Comparison of ENCODE assay signal across 17 cellular contexts in the genomic region with DNA sequence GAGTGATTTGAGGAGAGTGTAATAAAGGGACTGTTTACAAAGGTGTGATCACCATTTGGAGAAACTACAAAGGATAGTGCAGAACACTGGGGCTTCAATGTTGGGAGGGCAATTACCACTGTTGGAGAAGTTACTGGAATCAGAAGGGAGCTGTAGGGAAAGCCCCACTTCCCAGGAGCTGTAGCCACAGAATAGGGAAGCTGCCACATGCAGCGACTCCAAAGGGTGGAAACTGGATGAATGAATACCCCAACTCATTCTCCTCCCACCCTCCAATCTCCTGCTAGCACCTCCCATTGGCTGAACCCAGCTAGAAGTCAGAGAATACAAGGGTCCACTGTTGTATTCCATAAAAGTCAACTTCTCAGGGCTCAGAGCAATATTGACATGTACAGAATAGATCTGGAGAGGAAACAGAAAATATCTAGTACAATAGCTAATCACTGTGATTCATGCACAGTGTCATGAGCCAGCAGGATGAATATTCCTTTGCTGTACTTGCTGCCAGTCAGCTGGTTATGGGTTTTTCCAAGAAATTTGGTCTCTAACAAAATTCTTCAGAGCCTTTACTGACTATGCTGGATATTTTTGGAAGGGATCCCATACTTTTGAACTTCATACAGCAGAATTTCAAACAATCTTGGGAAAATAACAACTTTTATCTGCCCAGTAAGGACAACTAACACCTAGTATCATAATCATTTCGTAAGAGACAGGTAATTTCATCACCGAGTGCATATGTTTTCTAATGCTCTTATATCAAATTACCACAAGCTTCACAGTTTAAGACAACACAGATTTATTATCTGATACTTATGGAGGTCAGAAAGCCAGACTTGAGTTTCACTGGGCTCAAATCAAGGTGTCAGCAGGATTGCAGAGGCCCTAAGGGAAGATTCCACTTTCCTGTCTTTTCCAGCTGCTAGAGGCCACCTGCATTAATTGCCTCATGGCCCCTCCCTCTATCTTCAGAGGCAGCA. TPM values are rescaled to one million over a fixed set of nuclear protein-coding genes. Genes with fewer than 3 reads are reported as not detected.
DNase-seq lines count a peak whose midpoint lies in the region; ATAC-seq and TF ChIP-seq lines count a peak whose summit lies in the region.
"Had no signal": no experiment of that assay in that cellular context is flagged by ENCODE, and none has a peak within 500 bp of the region (broad histone marks: within the 10 kb centered on the region; RNA-seq: fewer than 3 reads in every experiment).

No MANE protein-coding gene starts in this region.

- H3K4me3 ChIP-seq in astrocyte of the cerebellum (ENCODE audit: low read depth, low read length): no peak overlapping the region
- H3K4me3 ChIP-seq in foreskin fibroblast (ENCODE audit: low read depth in 1 of 2, low read length in 2 of 2): no peak overlapping the region
- no peak overlapping the region for H3K4me3 ChIP-seq in thymus (ENCODE audit: low read length)
- H3K4me3 ChIP-seq in CD4-positive, alpha-beta memory T cell (ENCODE audit: low read length in 2 of 2): no peak overlapping the region
- H3K4me3 ChIP-seq in gastroesophageal sphincter: no peak overlapping the region
- H3K4me3 ChIP-seq: esophagus muscularis mucosa, upper lobe of right lung had no signal

- H3K9me3 ChIP-seq in thymus (ENCODE audit: control insufficient read depth): no peaks in the 10 kb centered on the region
- no peaks in the 10 kb centered on the region for H3K9me3 ChIP-seq in CD4-positive, alpha-beta memory T cell (ENCODE audit: control insufficient read depth in 1 of 2, low read length in 2 of 2)
- H3K9me3 ChIP-seq in gastroesophageal sphincter: no peaks in the 10 kb centered on the region
- H3K9me3 ChIP-seq: esophagus muscularis mucosa, upper lobe of right lung had no signal

- in situ Hi-C loops in astrocyte of the cerebellum (cut with HindIII; ENCODE audit: low sequenced_read_pairs): no loop called here

- no peak for TF ChIP-seq EP300 in gastroesophageal sphincter (IDR thresholded peaks at IDR 0.05)

- POLR2A ChIA-PET in CD4-positive, alpha-beta memory T cell (lab: Charles Lee; ENCODE audit: partially characterized antibody): interaction anchor here (0.8 to 1.8 kb wide), 4 partner anchors 8 to 99 kb away, joined by 3 to 10 read pairs (median 4); partner anchors contain the start of gene CD274

- H3K27ac ChIP-seq in thymus (ENCODE audit: low read depth): peak overlapping the region; percentile 31
- H3K27ac ChIP-seq in CD4-positive, alpha-beta memory T cell (ENCODE audit: low read depth, low read length): no peak overlapping the region
- H3K27ac ChIP-seq in gastroesophageal sphincter: no peak overlapping the region
- H3K27ac ChIP-seq: esophagus muscularis mucosa, upper lobe of right lung had no signal

- H3K27ac Mint-ChIP-seq in CD4-positive, alpha-beta memory T cell: no peak overlapping the region
- H3K27ac Mint-ChIP-seq: naive thymus-derived CD8-positive, alpha-beta T cell had no signal

- TF ChIP-seq CTCF in astrocyte of the cerebellum (IDR thresholded peaks at IDR 0.05; ENCODE audit: low read depth, low read length, missing control alignments) (no peak), foreskin fibroblast (IDR thresholded peaks at IDR 0.05; ENCODE audit: low read depth, low read length) (no peak), gastroesophageal sphincter (IDR thresholded peaks at IDR 0.05) (no peak)

- no peaks in the 10 kb centered on the region for H3K36me3 Mint-ChIP-seq in CD4-positive, alpha-beta memory T cell

- no peaks in the 10 kb centered on the region for H3K36me3 ChIP-seq in thymus (ENCODE audit: control insufficient read depth, insufficient read depth)
- H3K36me3 ChIP-seq in CD4-positive, alpha-beta memory T cell (ENCODE audit: insufficient read depth, low read length): no peaks in the 10 kb centered on the region
- no peaks in the 10 kb centered on the region for H3K36me3 ChIP-seq in gastroesophageal sphincter
- H3K36me3 ChIP-seq: esophagus muscularis mucosa, upper lobe of right lung had no signal

- peaks cover 0 to 2% (median 0%) of the 10 kb centered on the region in 8 donors for H3K9me3 Mint-ChIP-seq in CD4-positive, alpha-beta memory T cell
- H3K9me3 Mint-ChIP-seq: central memory CD8-positive, alpha-beta T cell; naive thymus-derived CD8-positive, alpha-beta T cell had no signal

- peaks cover 2 to 9% (median 7%) of the 10 kb centered on the region in 4 donors for H3K4me1 Mint-ChIP-seq in CD4-positive, alpha-beta memory T cell

- no peak for TF ChIP-seq POLR2A in gastroesophageal sphincter (IDR thresholded peaks at IDR 0.05)

- ATAC-seq in gastroesophageal sphincter: no peak
- no peak for ATAC-seq in GM21360 (IDR thresholded peaks at IDR 0.05; ENCODE audit: unreplicated experiment)
- ATAC-seq: HCT116; naive thymus-derived CD8-positive, alpha-beta T cell; upper lobe of right lung had no signal

- DNase-seq in NCI-H2171 treated with DMSO at 0.1 percent for 48 hours (lab: John Stamatoyannopoulos, UW) (peak; percentile 16), NCI-H2171 (lab: John Stamatoyannopoulos, UW) (no peak), astrocyte of the cerebellum (ENCODE audit: low read depth) (peak; percentile 32), foreskin fibroblast (peak; percentile 32 to 65)
- DNase-seq in CD4-positive, alpha-beta memory T cell: no peak
- DNase-seq: 8988T; activated CD4-positive, alpha-beta T cell treated with anti-CD3 and anti-CD28 coated beads for 1 hour; islet precursor cell; naive thymus-derived CD8-positive, alpha-beta T cell; NCI-H1694 treated with DMSO at 0.1 percent for 48 hours; upper lobe of right lung had no signal

- H3K4me3 Mint-ChIP-seq in CD4-positive, alpha-beta memory T cell: no peak overlapping the region
- H3K4me3 Mint-ChIP-seq: central memory CD8-positive, alpha-beta T cell; naive thymus-derived CD8-positive, alpha-beta T cell had no signal

- H3K27me3 ChIP-seq in thymus (ENCODE audit: control insufficient read depth, insufficient read depth) (no peaks in the 10 kb centered on the region), gastroesophageal sphincter (no peaks in the 10 kb centered on the region)
- no peaks in the 10 kb centered on the region for H3K27me3 ChIP-seq in CD4-positive, alpha-beta memory T cell (ENCODE audit: insufficient read depth, low read length)
- H3K27me3 ChIP-seq: esophagus muscularis mucosa, upper lobe of right lung had no signal

- intact Hi-C loops in CD4-positive, alpha-beta memory T cell (cut with micrococcal nuclease): no loop called here

- WGBS in thymus: 96% methylated on average over 3 of the region's 3 CpGs
- 73% methylated on average over 3 of the region's 3 CpGs; no CpG with 5 or more reads in 1 of the 2 donors for WGBS in gastroesophageal sphincter (ENCODE audit: low coverage in 1 of 2), 2 donors

- H3K4me1 ChIP-seq in thymus (ENCODE audit: control insufficient read depth, insufficient read depth, low read length) (no peaks in the 10 kb centered on the region), gastroesophageal sphincter (peaks cover 0 to 3% (median 0%) of the 10 kb centered on the region in 3 donors)
- H3K4me1 ChIP-seq in CD4-positive, alpha-beta memory T cell (ENCODE audit: insufficient read depth, low read length): no peaks in the 10 kb centered on the region
- H3K4me1 ChIP-seq: esophagus muscularis mucosa, upper lobe of right lung had no signal

- CTCF ChIA-PET in CD4-positive, alpha-beta memory T cell (lab: Charles Lee; ENCODE audit: partially characterized antibody): interaction anchor here (1.6 kb wide), 1 partner anchor 8 kb away, joined by 8 read pairs; no protein-coding TSS in a partner anchor

- H3K27me3 Mint-ChIP-seq in CD4-positive, alpha-beta memory T cell: no peaks in the 10 kb centered on the region
- H3K27me3 Mint-ChIP-seq: central memory CD8-positive, alpha-beta T cell had no signal

RNA-seq across cellular contexts. Expression of gene PDCD1LG2, which starts 39.6 kb away (rescaled TPM):
- polyA plus RNA-seq in thymus: 3.4 TPM
- 1 to 10 TPM in 1 of 2 experiments, under 1 TPM in 1; 0.90 to 1.1 TPM for total RNA-seq in CD4-positive, alpha-beta memory T cell
- 1 to 10 TPM; 1.1 TPM for polyA plus RNA-seq in CD4-positive, alpha-beta memory T cell
- total RNA-seq in gastroesophageal sphincter: 1 to 10 TPM in 3 of 4 donors, under 1 TPM in 1; 0.47 to 4.6 (median 2.4) TPM
- total RNA-seq: naive thymus-derived CD8-positive, alpha-beta T cell had no signal
- polyA plus RNA-seq: naive thymus-derived CD8-positive, alpha-beta T cell had no signal

Comparison
In these comparisons a context has a peak if more than half of its experiments do, and no peak if none do; other contexts are left out.
1. DNase-seq: peak in NCI-H2171 treated with DMSO at 0.1 percent for 48 hours (single experiment), astrocyte of the cerebellum (single experiment) and foreskin fibroblast (2 of 2); none in NCI-H2171 (single experiment) and CD4-positive, alpha-beta memory T cell (0 of 5).